In the genomic region with DNA sequence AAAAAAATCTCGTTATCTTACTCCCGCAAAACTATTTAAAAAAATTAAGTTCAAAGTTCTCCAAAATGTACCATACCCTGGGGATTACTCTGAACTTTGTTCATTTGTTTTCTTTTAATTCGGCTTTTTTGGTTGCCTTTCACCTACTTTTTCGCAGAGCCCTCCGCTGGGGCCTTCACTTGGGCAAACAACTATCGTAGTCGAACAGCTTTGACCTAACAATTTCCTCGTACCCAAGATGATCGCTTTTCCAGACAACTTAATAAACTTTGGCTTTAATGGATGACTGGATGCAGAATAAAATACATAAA, we compare ENCODE assay signal across 8 cellular contexts.
A peak's percentile ranks its signal among the peaks of the same experiment; 100 is the strongest.
DNase-seq lines count a peak whose midpoint lies in the region; ATAC-seq and TF ChIP-seq lines count a peak whose summit lies in the region.

No MANE protein-coding gene starts in this region.

- in situ Hi-C loops in brain microvascular endothelial cell (cut with HindIII; ENCODE audit: low pct_ligation_motif_present, low sequenced_read_pairs) = no loop called here

- peak; percentile 1 for ATAC-seq in HG02610 (IDR thresholded peaks at IDR 0.05; ENCODE audit: unreplicated experiment)
- no peak for ATAC-seq in HG03571 (IDR thresholded peaks at IDR 0.05; ENCODE audit: unreplicated experiment)

- TF ChIP-seq CTCF in AG04449 (IDR thresholded peaks at IDR 0.05; ENCODE audit: insufficient read depth, low read length, missing control alignments) = no peak
- TF ChIP-seq CTCF in brain microvascular endothelial cell (IDR thresholded peaks at IDR 0.05; ENCODE audit: low read depth, low read length, missing control alignments) = no peak
- no peak for TF ChIP-seq CTCF in GM10266 (IDR thresholded peaks at IDR 0.05; ENCODE audit: control insufficient read depth, insufficient read depth, low read depth, missing control alignments)

- H3K4me1 ChIP-seq in mucosa of stomach (ENCODE audit: control insufficient read depth, insufficient read depth, low read length) = peaks cover 26% of the 10 kb centered on the region

- no peaks in the 10 kb centered on the region for H3K9me3 ChIP-seq in mucosa of stomach (ENCODE audit: control insufficient read depth, low read length)

- H3K9ac ChIP-seq in mucosa of stomach (ENCODE audit: low read length) = peak overlapping the region; percentile 84

- H3K36me3 ChIP-seq in brain microvascular endothelial cell (replicated peaks) (no peaks in the 10 kb centered on the region), mucosa of stomach (ENCODE audit: control insufficient read depth, insufficient read depth, low read length) (no peaks in the 10 kb centered on the region)

- peak overlapping the region; percentile 71 for H3K27ac ChIP-seq in brain microvascular endothelial cell

- CTCF ChIA-PET in AG04449 (lab: Yijun Ruan, JAX) = interaction anchor here (1.0 to 20.3 kb wide), 6 partner anchors 10 to 282 kb away, joined by 3 to 479 read pairs (median 116); partner anchors contain the start of genes MAN2A2 and RCCD1

- DNase-seq in AG04449 (ENCODE audit: low read depth, low spot score) (no peak), brain microvascular endothelial cell (no peak), superior temporal gyrus (ENCODE audit: extremely low spot score) (no peak), GM10266 (ENCODE audit: extremely low spot score) (no peak)
- no peak for DNase-seq in effector CD4-positive, alpha-beta T cell

- H3K4me3 ChIP-seq in AG04449 (ENCODE audit: low read depth, low read length) (peak overlapping the region; percentile 62), brain microvascular endothelial cell (ENCODE audit: low read depth, low read length) (peak overlapping the region; percentile 72), mucosa of stomach (ENCODE audit: low read length) (peak overlapping the region; percentile 51)

- POLR2A ChIA-PET in AG04449 (lab: Yijun Ruan, JAX) = interaction anchor here (1.3 kb wide), 1 partner anchor 27 kb away, joined by 4 read pairs; no protein-coding TSS in a partner anchor

- H3K27me3 ChIP-seq in brain microvascular endothelial cell (replicated peaks) = no peaks in the 10 kb centered on the region
- H3K27me3 ChIP-seq in mucosa of stomach (ENCODE audit: control insufficient read depth, insufficient read depth, low read length) = no peaks in the 10 kb centered on the region
